8 cellular contexts compared by ENCODE assay signal in genomic region chr1:153977250-153978240, GRCh38. TPM values are rescaled to one million over a fixed set of nuclear protein-coding genes. Genes with fewer than 3 reads are reported as not detected.
DNase-seq lines count a peak whose midpoint lies in the region; ATAC-seq and TF ChIP-seq lines count a peak whose summit lies in the region.

TSS of gene JTB (minus strand) at chr1:153977674. CDS start at chr1:153977252, 422 bp downstream.

- peaks cover 47% of the 10 kb centered on the region for H3K4me1 Mint-ChIP-seq in activated CD4-positive, alpha-beta T cell treated with anti-CD3 and anti-CD28 coated beads, Interleukin-2, amount 10 ng/mL, durations not matched to agents 7 days and 5 days

- peak within 1 kb of the TSS; percentile 92 for H3K27ac Mint-ChIP-seq in activated CD4-positive, alpha-beta T cell treated with anti-CD3 and anti-CD28 coated beads, Interleukin-2, amount 10 ng/mL, durations not matched to agents 7 days and 5 days

- peak within 1 kb of the TSS; percentile 97 for H3K4me3 Mint-ChIP-seq in activated CD4-positive, alpha-beta T cell treated with anti-CD3 and anti-CD28 coated beads, Interleukin-2, amount 10 ng/mL, durations not matched to agents 7 days and 5 days

- ATAC-seq in GM19023 (IDR thresholded peaks at IDR 0.05; ENCODE audit: unreplicated experiment) (peak; percentile 78), HG03442 (IDR thresholded peaks at IDR 0.05; ENCODE audit: unreplicated experiment) (peak; percentile 72)

- peak within 1 kb of the TSS; percentile 91 for H3K4me3 ChIP-seq in coronary artery

- no peaks in the 10 kb centered on the region for H3K27me3 Mint-ChIP-seq in activated CD4-positive, alpha-beta T cell treated with anti-CD3 and anti-CD28 coated beads, Interleukin-2, amount 10 ng/mL, durations not matched to agents 7 days and 5 days

- H3K9me3 Mint-ChIP-seq in activated CD4-positive, alpha-beta T cell treated with anti-CD3 and anti-CD28 coated beads, Interleukin-2, amount 10 ng/mL, durations not matched to agents 7 days and 5 days: no peaks in the 10 kb centered on the region

- CTCF ChIA-PET in activated CD4-positive, alpha-beta T cell treated with anti-CD3 and anti-CD28 coated beads, Interleukin-2, amount 10 ng/mL, durations not matched to agents 7 days and 5 days (lab: Charles Lee): interaction anchor here (0.5 to 4.8 kb wide), 11 partner anchors 8 to 181 kb away, joined by 3 to 32 read pairs (median 4); partner anchors contain the start of genes CREB3L4, DENND4B, RAB13 and RPS27

- peak within 1 kb of the TSS; percentile 95 to 97 for H3K27ac ChIP-seq in coronary artery

- POLR2A ChIA-PET in activated CD4-positive, alpha-beta T cell treated with anti-CD3 and anti-CD28 coated beads, Interleukin-2, amount 10 ng/mL, durations not matched to agents 7 days and 5 days (lab: Charles Lee): interaction anchor here (0.6 to 1.8 kb wide), 7 partner anchors 10 to 306 kb away, joined by 3 to 9 read pairs (median 3); partner anchors contain the start of genes CREB3L4, CRTC2 and RPS27

- DNase-seq in ACHN: peak; percentile 86
- peak; percentile 95 for DNase-seq in NCI-H69 (lab: John Stamatoyannopoulos, UW)
- peak; percentile 90 for DNase-seq in activated CD4-positive, alpha-beta T cell treated with anti-CD3 and anti-CD28 coated beads, Interleukin-2, amount 10 ng/mL, durations not matched to agents 7 days and 5 days
- peak; percentile 89 for DNase-seq in coronary artery (ENCODE audit: low spot score)
- DNase-seq in left kidney (ENCODE audit: low read depth, low spot score): peak; percentile 95
- peak; percentile 87 to 89 for DNase-seq in stimulated activated CD4-positive, alpha-beta T cell treated with anti-CD3 and anti-CD28 coated beads, Interleukin-2, amount 100 ng/mL, for 24 hours

- no peak for TF ChIP-seq CTCF in coronary artery (IDR thresholded peaks at IDR 0.05)

- H3K36me3 Mint-ChIP-seq in activated CD4-positive, alpha-beta T cell treated with anti-CD3 and anti-CD28 coated beads, Interleukin-2, amount 10 ng/mL, durations not matched to agents 7 days and 5 days (ENCODE audit: low read depth): peaks cover 38% of the 10 kb centered on the region

- in situ Hi-C loops in ACHN (cut with HindIII; ENCODE audit: low pct_ligation_motif_present, low pct_unique_long_range_greater_than_20kb, low sequenced_read_pairs): no loop called here

RNA-seq across cellular contexts. Expression of gene JTB, which starts in this region (rescaled TPM):
- total RNA-seq in activated CD4-positive, alpha-beta T cell treated with anti-CD3 and anti-CD28 coated beads, Interleukin-2, amount 10 ng/mL, durations not matched to agents 7 days and 5 days: 100 to 1,000 TPM; 111 to 124 TPM

Comparison
In these comparisons a context has a peak if more than half of its experiments do, and no peak if none do; other contexts are left out.
1. Peak in every context shown above with its lines: DNase-seq, ATAC-seq, H3K4me3 ChIP-seq and H3K27ac ChIP-seq.